In the genomic region with DNA sequence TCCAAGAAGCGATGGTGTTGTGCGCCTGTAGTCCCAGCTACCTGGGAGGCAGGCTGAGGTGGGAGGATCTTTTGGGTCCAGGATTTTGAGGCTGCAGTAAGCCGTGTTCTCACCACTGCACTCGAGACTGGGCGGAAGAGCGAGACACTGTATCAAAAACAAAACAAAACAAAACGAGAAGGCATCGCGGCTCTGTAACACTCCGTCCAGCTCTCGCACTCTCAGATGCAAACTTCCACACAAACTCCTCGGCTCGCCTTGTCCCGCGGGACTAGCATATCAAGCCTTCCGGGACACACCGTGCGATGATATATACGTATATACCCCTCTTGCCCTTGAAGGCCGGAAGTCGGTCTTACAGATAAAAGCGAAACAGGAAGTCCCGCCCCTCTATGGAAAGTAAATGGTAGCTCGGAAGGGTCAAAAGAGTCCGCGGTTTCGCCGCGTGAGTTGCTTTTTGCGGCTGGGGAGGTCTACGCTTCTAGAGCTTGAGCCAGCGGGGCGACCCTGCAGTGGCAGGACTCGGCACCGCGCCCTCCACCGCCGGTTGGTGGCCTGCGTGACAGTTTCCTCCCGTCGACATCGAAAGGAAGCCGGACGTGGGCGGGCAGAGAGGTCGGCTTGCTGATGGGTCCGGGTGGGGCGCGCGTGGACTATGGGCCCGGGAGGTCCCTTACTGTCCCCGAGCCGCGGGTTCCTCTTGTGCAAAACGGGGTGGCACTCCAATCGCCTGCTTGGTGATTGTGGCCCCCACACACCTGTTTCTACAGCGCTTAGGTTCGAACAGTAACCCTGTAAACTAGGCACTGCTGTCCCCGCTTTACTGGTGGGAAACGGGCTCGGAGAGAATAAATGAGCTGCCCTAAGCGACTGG, we compare ENCODE assay signal across 8 cellular contexts. TPM values are rescaled to one million over a fixed set of nuclear protein-coding genes. Genes with fewer than 3 reads are reported as not detected.
A peak's percentile ranks its signal among the peaks of the same experiment; 100 is the strongest.
DNase-seq lines count a peak whose midpoint lies in the region; ATAC-seq and TF ChIP-seq lines count a peak whose summit lies in the region.

A gene with protein sequence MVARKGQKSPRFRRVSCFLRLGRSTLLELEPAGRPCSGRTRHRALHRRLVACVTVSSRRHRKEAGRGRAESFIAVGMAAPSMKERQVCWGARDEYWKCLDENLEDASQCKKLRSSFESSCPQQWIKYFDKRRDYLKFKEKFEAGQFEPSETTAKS (plus strand): TSS at position 393 of the 874 bp plus-strand sequence. CDS start 11 bp downstream, at position 404.

- TF ChIP-seq EP300 in tibial nerve (IDR thresholded peaks at IDR 0.05), result peak; percentile 89 to 93

- ATAC-seq in HG02763 (IDR thresholded peaks at IDR 0.05; ENCODE audit: unreplicated experiment), result peak; percentile 92
- ATAC-seq in activated naive CD8-positive, alpha-beta T cell treated with anti-CD3 and anti-CD28 coated beads, Interleukin-2, amount 50 U/mL, for 24 hours, result peak; percentile 91

- H3K9me3 ChIP-seq in cardiac muscle cell (ENCODE audit: low read depth), result no peaks in the 10 kb centered on the region
- no peaks in the 10 kb centered on the region for H3K9me3 ChIP-seq in parathyroid adenoma (ENCODE audit: control insufficient read depth, low read length)
- no peaks in the 10 kb centered on the region for H3K9me3 ChIP-seq in tibial nerve

- no peaks in the 10 kb centered on the region for H3K9me3 Mint-ChIP-seq in activated naive CD8-positive, alpha-beta T cell treated with anti-CD3 and anti-CD28 coated beads, Interleukin-2, amount 50 U/mL, for 24 hours

- H3K27ac ChIP-seq in cardiac muscle cell (peak within 1 kb of the TSS; percentile 90), parathyroid adenoma (peak within 1 kb of the TSS; percentile 95), tibial nerve (peak within 1 kb of the TSS; percentile 89 to 97 (median 96))

- H3K36me3 Mint-ChIP-seq in activated naive CD8-positive, alpha-beta T cell treated with anti-CD3 and anti-CD28 coated beads, Interleukin-2, amount 50 U/mL, for 24 hours (ENCODE audit: low read depth), result peaks cover 47% of the 10 kb centered on the region

- H3K79me2 ChIP-seq in parathyroid adenoma, result peaks cover 4% of the 10 kb centered on the region

- H2AFZ ChIP-seq in parathyroid adenoma, result peak within 1 kb of the TSS; percentile 92

- 1% methylated on average over 51 to 62 of the region's 62 CpGs for WGBS in tibial nerve, 2 donors

- H3K4me1 Mint-ChIP-seq in activated naive CD8-positive, alpha-beta T cell treated with anti-CD3 and anti-CD28 coated beads, Interleukin-2, amount 50 U/mL, for 24 hours, result peaks cover 66% of the 10 kb centered on the region

- peak within 1 kb of the TSS; percentile 38 for H3K9ac ChIP-seq in parathyroid adenoma

- H3K36me3 ChIP-seq in cardiac muscle cell (peaks cover 10% of the 10 kb centered on the region), parathyroid adenoma (ENCODE audit: control insufficient read depth, insufficient read depth, low read length) (no peaks in the 10 kb centered on the region), tibial nerve (peaks cover 0 to 31% (median 2%) of the 10 kb centered on the region in 3 donors)

- H3K4me2 ChIP-seq in parathyroid adenoma (ENCODE audit: low read length), result peak within 1 kb of the TSS; percentile 93

- H3K27me3 ChIP-seq in cardiac muscle cell (peaks cover 16% of the 10 kb centered on the region), parathyroid adenoma (ENCODE audit: control insufficient read depth, insufficient read depth, low read length) (no peaks in the 10 kb centered on the region), tibial nerve (no peaks in the 10 kb centered on the region)

- peak within 1 kb of the TSS; percentile 96 for H3K4me3 Mint-ChIP-seq in activated naive CD8-positive, alpha-beta T cell treated with anti-CD3 and anti-CD28 coated beads, Interleukin-2, amount 50 U/mL, for 24 hours

- TF ChIP-seq POLR2A in tibial nerve (IDR thresholded peaks at IDR 0.05), result peak; percentile 18 to 63

- peaks cover 13% of the 10 kb centered on the region for H3K4me1 ChIP-seq in cardiac muscle cell (ENCODE audit: low read depth)
- peaks cover 2% of the 10 kb centered on the region for H3K4me1 ChIP-seq in parathyroid adenoma
- H3K4me1 ChIP-seq in tibial nerve, result peaks cover 0 to 27% (median 14%) of the 10 kb centered on the region in 4 donors

- TF ChIP-seq CTCF in GM12875 (IDR thresholded peaks at IDR 0.05; ENCODE audit: borderline replicate concordance, insufficient read depth, low read depth, low read length) (no peak), cardiac muscle cell (IDR thresholded peaks at IDR 0.05; ENCODE audit: low read depth, low read length) (no peak), parathyroid adenoma (IDR thresholded peaks at IDR 0.05) (no peak), tibial nerve (IDR thresholded peaks at IDR 0.05) (peak in 1 of 5 experiments; percentile 53)

- H3K4me3 ChIP-seq in GM12875 (ENCODE audit: low read depth, low read length), result peak within 1 kb of the TSS; percentile 82
- peak within 1 kb of the TSS; percentile 67 for H3K4me3 ChIP-seq in cardiac muscle cell
- H3K4me3 ChIP-seq in parathyroid adenoma (ENCODE audit: low read depth, low read length), result peak within 1 kb of the TSS; percentile 100
- peak within 1 kb of the TSS; percentile 68 to 93 (median 76) for H3K4me3 ChIP-seq in tibial nerve

- peak within 1 kb of the TSS; percentile 100 for H3K27ac Mint-ChIP-seq in activated naive CD8-positive, alpha-beta T cell treated with anti-CD3 and anti-CD28 coated beads, Interleukin-2, amount 50 U/mL, for 24 hours

- DNase-seq in NCI-H1417 treated with DMSO at 0.1 percent for 48 hours (lab: John Stamatoyannopoulos, UW) (peak; percentile 89), SW480 (ENCODE audit: low spot score) (peak; percentile 97), cardiac muscle cell (ENCODE audit: low read depth in 1 of 2, low spot score in 1 of 2) (peak; percentile 97 to 98), tibial nerve (ENCODE audit: low spot score in 2 of 2) (peak; percentile 79 to 92)
- DNase-seq in activated naive CD8-positive, alpha-beta T cell treated with anti-CD3 and anti-CD28 coated beads, Interleukin-2, amount 50 U/mL, for 24 hours, result peak; percentile 91

- H3K27me3 Mint-ChIP-seq in activated naive CD8-positive, alpha-beta T cell treated with anti-CD3 and anti-CD28 coated beads, Interleukin-2, amount 50 U/mL, for 24 hours, result peaks cover 2% of the 10 kb centered on the region

RNA-seq across cellular contexts. Expression of the gene that starts here (rescaled TPM):
- total RNA-seq in cardiac muscle cell, result 24.9 and 32.1 TPM in 2 replicates
- polyA plus RNA-seq in cardiac muscle cell, result 61.7 and 82.5 TPM in 2 replicates
- total RNA-seq in tibial nerve, result 10 to 100 TPM; 11.1 to 25.6 (median 18.6) TPM

Comparison
In these comparisons a context has a peak if more than half of its experiments do, and no peak if none do; other contexts are left out.
1. Peak in every context shown above with its lines: DNase-seq, ATAC-seq, H3K4me3 ChIP-seq and H3K27ac ChIP-seq.